15 cellular contexts compared by ENCODE assay signal in genomic region chr21:15688809-15689208, GRCh38. TPM values are rescaled to one million over a fixed set of nuclear protein-coding genes. Genes with fewer than 3 reads are reported as not detected.
DNase-seq lines count a peak whose midpoint lies in the region; ATAC-seq and TF ChIP-seq lines count a peak whose summit lies in the region.
"Had no signal": no experiment of that assay in that cellular context is flagged by ENCODE, and none has a peak within 500 bp of the region (broad histone marks: within the 10 kb centered on the region; RNA-seq: fewer than 3 reads in every experiment).

No MANE protein-coding gene starts in this region.

- no peak overlapping the region for H3K9ac ChIP-seq in adipocyte (ENCODE audit: low read length)

- CTCF ChIA-PET in GM10248 (lab: Yijun Ruan, JAX): no interaction called here

- H3K9me3 ChIP-seq in adipocyte (ENCODE audit: control insufficient read depth, low read length): peaks cover 10% of the 10 kb centered on the region
- H3K9me3 ChIP-seq: colonic mucosa had no signal

- POLR2A ChIA-PET in GM10248 (lab: Yijun Ruan, JAX): no interaction called here

- H3K4me1 Mint-ChIP-seq in natural killer cell treated with Interleukin-12 subunit alpha and Interleukin-12 subunit beta and Interleukin-15 and Interleukin-18, amount 100 ng/mL, for 72 hours (ENCODE audit: low read depth in 2 of 2): peaks cover 23 to 24% of the 10 kb centered on the region in 2 donors

- peak overlapping the region; percentile 46 for H3K4me3 Mint-ChIP-seq in natural killer cell treated with Interleukin-12 subunit alpha and Interleukin-12 subunit beta and Interleukin-15 and Interleukin-18, amount 100 ng/mL, for 72 hours
- H3K4me3 Mint-ChIP-seq: activated T-cell treated with anti-CD3 and anti-CD28 coated beads, Interleukin-2, amount 50 U/mL, for 24 hours had no signal

- H3K9me3 Mint-ChIP-seq in natural killer cell treated with Interleukin-12 subunit alpha and Interleukin-12 subunit beta and Interleukin-15 and Interleukin-18, amount 100 ng/mL, for 72 hours: peaks cover 4% of the 10 kb centered on the region
- H3K9me3 Mint-ChIP-seq: activated T-cell treated with anti-CD3 and anti-CD28 coated beads, Interleukin-2, amount 50 U/mL, for 24 hours had no signal

- no peaks in the 10 kb centered on the region for H3K4me1 ChIP-seq in adipocyte (ENCODE audit: control insufficient read depth, insufficient read depth, low read length)
- H3K4me1 ChIP-seq: colonic mucosa had no signal

- TF ChIP-seq CTCF in GM10248 (IDR thresholded peaks at IDR 0.05; ENCODE audit: control extremely low read depth, extremely low read depth, low read depth, missing control alignments): no peak

- H3K36me3 Mint-ChIP-seq in natural killer cell treated with Interleukin-12 subunit alpha and Interleukin-12 subunit beta and Interleukin-15 and Interleukin-18, amount 100 ng/mL, for 72 hours: peaks cover 4% of the 10 kb centered on the region

- H3K27me3 ChIP-seq in adipocyte (replicated peaks; ENCODE audit: control insufficient read depth, insufficient read depth, low read length): no peaks in the 10 kb centered on the region
- H3K27me3 ChIP-seq: colonic mucosa had no signal

- DNase-seq in ELR (ENCODE audit: low read depth) (peak; percentile 63), M059J (ENCODE audit: low read depth) (peak; percentile 54), adipocyte (ENCODE audit: low read depth) (peak; percentile 15), NK-92 (lab: John Stamatoyannopoulos, UW; ENCODE audit: unreplicated experiment) (no peak), GM10248 (ENCODE audit: extremely low spot score) (no peak), mucosa of gallbladder (ENCODE audit: low spot score) (no peak)
- no peak for DNase-seq in natural killer cell treated with Interleukin-12 subunit alpha and Interleukin-12 subunit beta and Interleukin-15 and Interleukin-18, amount 100 ng/mL, for 72 hours (ENCODE audit: low spot score)
- DNase-seq: activated CD4-positive, alpha-beta T cell treated with anti-CD3 and anti-CD28 coated beads for 48 hours; activated T-cell treated with anti-CD3 and anti-CD28 coated beads, Interleukin-2, amount 50 U/mL, for 24 hours; colonic mucosa; DMS53; head of caudate nucleus; NCI-H524 treated with DMSO at 0.1 percent for 48 hours; T-helper 9 cell had no signal

- peak; percentile 48 to 77 for ATAC-seq in natural killer cell treated with Interleukin-12 subunit alpha and Interleukin-12 subunit beta and Interleukin-15 and Interleukin-18, amount 100 ng/mL, for 72 hours
- ATAC-seq in HG03432 (IDR thresholded peaks at IDR 0.05; ENCODE audit: unreplicated experiment): no peak

- peak overlapping the region in 1 of 2 donors; percentile 28 for H3K27ac Mint-ChIP-seq in natural killer cell treated with Interleukin-12 subunit alpha and Interleukin-12 subunit beta and Interleukin-15 and Interleukin-18, amount 100 ng/mL, for 72 hours
- H3K27ac Mint-ChIP-seq: activated T-cell treated with anti-CD3 and anti-CD28 coated beads, Interleukin-2, amount 50 U/mL, for 24 hours had no signal

- H3K27me3 Mint-ChIP-seq in natural killer cell treated with Interleukin-12 subunit alpha and Interleukin-12 subunit beta and Interleukin-15 and Interleukin-18, amount 100 ng/mL, for 72 hours: peaks cover 21 to 39% of the 10 kb centered on the region in 2 donors
- H3K27me3 Mint-ChIP-seq: activated T-cell treated with anti-CD3 and anti-CD28 coated beads, Interleukin-2, amount 50 U/mL, for 24 hours had no signal

- H3K36me3 ChIP-seq in adipocyte (ENCODE audit: control insufficient read depth, insufficient read depth, low read length, severe bottlenecking): no peaks in the 10 kb centered on the region
- H3K36me3 ChIP-seq: colonic mucosa had no signal

- H3K4me3 ChIP-seq in adipocyte (ENCODE audit: low read length): no peak overlapping the region
- H3K4me3 ChIP-seq: colonic mucosa had no signal

RNA-seq across cellular contexts. Expression of gene USP25, which starts 41.0 kb away (rescaled TPM):
- 13.4 and 23.2 TPM in 2 replicates for total RNA-seq in M059J (2014; rRNA removed; shearing (Covaris generic))
- 10 to 100 TPM; 35.6 to 39.7 TPM for total RNA-seq in natural killer cell treated with Interleukin-12 subunit alpha and Interleukin-12 subunit beta and Interleukin-15 and Interleukin-18, amount 100 ng/mL, for 72 hours
- 36.6 TPM for total RNA-seq in mucosa of gallbladder

Comparison
In these comparisons a context has a peak if more than half of its experiments do, and no peak if none do; other contexts are left out.
1. DNase-seq: peak in ELR (single experiment), M059J (single experiment) and adipocyte (single experiment); none in natural killer cell treated with Interleukin-12 subunit alpha and Interleukin-12 subunit beta and Interleukin-15 and Interleukin-18, amount 100 ng/mL, for 72 hours (single experiment), NK-92 (single experiment), GM10248 (single experiment) and mucosa of gallbladder (single experiment).